Comparison of ENCODE assay signal across 1 cellular context in the genomic region with DNA sequence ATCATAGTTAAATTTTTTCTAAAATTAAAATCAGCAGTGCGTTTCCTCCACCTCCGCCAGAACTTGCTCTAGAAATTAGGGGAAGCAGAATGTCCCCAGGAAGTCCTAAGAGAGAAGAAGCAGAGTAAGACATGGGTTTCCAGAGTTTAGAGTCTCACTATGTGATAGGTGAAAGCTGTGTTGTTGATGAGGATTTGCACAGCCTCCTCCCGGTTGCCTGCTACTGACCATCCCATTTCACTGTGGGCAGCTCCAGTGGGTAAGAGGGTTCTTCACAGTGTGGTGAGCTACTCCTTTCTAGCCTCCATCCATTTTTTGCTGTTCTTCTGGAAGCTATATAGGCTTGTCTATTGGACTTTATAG.
TF ChIP-seq lines count a peak whose summit lies in the region.

No MANE protein-coding gene starts in this region.

TF ChIP-seq in GM23338, 12 proteins besides CTCF, POLR2A, EP300 and RAD21:
- TF ChIP-seq, protein P1, sequence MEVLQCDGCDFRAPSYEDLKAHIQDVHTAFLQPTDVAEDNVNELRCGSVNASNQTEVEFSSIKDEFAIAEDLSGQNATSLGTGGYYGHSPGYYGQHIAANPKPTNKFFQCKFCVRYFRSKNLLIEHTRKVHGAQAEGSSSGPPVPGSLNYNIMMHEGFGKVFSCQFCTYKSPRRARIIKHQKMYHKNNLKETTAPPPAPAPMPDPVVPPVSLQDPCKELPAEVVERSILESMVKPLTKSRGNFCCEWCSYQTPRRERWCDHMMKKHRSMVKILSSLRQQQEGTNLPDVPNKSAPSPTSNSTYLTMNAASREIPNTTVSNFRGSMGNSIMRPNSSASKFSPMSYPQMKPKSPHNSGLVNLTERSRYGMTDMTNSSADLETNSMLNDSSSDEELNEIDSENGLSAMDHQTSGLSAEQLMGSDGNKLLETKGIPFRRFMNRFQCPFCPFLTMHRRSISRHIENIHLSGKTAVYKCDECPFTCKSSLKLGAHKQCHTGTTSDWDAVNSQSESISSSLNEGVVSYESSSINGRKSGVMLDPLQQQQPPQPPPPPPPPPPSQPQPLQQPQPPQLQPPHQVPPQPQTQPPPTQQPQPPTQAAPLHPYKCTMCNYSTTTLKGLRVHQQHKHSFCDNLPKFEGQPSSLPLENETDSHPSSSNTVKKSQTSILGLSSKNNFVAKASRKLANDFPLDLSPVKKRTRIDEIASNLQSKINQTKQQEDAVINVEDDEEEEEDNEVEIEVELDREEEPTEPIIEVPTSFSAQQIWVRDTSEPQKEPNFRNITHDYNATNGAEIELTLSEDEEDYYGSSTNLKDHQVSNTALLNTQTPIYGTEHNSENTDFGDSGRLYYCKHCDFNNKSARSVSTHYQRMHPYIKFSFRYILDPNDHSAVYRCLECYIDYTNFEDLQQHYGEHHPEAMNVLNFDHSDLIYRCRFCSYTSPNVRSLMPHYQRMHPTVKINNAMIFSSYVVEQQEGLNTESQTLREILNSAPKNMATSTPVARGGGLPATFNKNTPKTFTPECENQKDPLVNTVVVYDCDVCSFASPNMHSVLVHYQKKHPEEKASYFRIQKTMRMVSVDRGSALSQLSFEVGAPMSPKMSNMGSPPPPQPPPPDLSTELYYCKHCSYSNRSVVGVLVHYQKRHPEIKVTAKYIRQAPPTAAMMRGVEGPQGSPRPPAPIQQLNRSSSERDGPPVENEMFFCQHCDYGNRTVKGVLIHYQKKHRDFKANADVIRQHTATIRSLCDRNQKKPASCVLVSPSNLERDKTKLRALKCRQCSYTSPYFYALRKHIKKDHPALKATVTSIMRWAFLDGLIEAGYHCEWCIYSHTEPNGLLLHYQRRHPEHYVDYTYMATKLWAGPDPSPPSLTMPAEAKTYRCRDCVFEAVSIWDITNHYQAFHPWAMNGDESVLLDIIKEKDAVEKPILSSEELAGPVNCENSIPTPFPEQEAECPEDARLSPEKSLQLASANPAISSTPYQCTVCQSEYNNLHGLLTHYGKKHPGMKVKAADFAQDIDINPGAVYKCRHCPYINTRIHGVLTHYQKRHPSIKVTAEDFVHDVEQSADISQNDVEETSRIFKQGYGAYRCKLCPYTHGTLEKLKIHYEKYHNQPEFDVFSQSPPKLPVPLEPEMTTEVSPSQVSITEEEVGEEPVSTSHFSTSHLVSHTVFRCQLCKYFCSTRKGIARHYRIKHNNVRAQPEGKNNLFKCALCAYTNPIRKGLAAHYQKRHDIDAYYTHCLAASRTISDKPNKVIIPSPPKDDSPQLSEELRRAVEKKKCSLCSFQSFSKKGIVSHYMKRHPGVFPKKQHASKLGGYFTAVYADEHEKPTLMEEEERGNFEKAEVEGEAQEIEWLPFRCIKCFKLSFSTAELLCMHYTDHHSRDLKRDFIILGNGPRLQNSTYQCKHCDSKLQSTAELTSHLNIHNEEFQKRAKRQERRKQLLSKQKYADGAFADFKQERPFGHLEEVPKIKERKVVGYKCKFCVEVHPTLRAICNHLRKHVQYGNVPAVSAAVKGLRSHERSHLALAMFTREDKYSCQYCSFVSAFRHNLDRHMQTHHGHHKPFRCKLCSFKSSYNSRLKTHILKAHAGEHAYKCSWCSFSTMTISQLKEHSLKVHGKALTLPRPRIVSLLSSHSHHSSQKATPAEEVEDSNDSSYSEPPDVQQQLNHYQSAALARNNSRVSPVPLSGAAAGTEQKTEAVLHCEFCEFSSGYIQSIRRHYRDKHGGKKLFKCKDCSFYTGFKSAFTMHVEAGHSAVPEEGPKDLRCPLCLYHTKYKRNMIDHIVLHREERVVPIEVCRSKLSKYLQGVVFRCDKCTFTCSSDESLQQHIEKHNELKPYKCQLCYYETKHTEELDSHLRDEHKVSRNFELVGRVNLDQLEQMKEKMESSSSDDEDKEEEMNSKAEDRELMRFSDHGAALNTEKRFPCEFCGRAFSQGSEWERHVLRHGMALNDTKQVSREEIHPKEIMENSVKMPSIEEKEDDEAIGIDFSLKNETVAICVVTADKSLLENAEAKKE (CRISPR knock-in tag; IDR thresholded peaks at IDR 0.05) = no peak
